Comparison of ENCODE assay signal across 27 cellular contexts in genomic region chr4:24392613-24393012, GRCh38.
"Had no signal": no experiment of that assay in that cellular context is flagged by ENCODE, and none has a peak within 500 bp of the region (broad histone marks: within the 10 kb centered on the region; RNA-seq: fewer than 3 reads in every experiment).

No MANE protein-coding gene starts in this region.

- H3K9me3 ChIP-seq: ovary, psoas muscle, right lobe of liver, sigmoid colon, spleen, suprapubic skin, testis, tibial artery, transverse colon, upper lobe of right lung, uterus had no signal

- H3K36me3 ChIP-seq: neural progenitor cell, ovary, right lobe of liver, sigmoid colon, spleen, suprapubic skin, tibial artery, transverse colon, upper lobe of right lung, uterus had no signal

- H3K27ac ChIP-seq: neural progenitor cell, ovary, parathyroid adenoma, psoas muscle, right lobe of liver, sigmoid colon, spleen, suprapubic skin, testis, tibial artery, transverse colon, upper lobe of right lung, uterus had no signal

- H3K27me3 ChIP-seq: neural progenitor cell, ovary, right lobe of liver, sigmoid colon, spleen, suprapubic skin, testis, tibial artery, transverse colon, upper lobe of right lung, uterus had no signal

- H3K4me3 ChIP-seq: neural progenitor cell, ovary, psoas muscle, right lobe of liver, sigmoid colon, spleen, suprapubic skin, testis, tibial artery, transverse colon, upper lobe of right lung, uterus had no signal

- H3K79me2 ChIP-seq: parathyroid adenoma had no signal

- H2AFZ ChIP-seq: neural progenitor cell, parathyroid adenoma had no signal

- H3K4me2 ChIP-seq: neural progenitor cell had no signal

- H3K4me1 ChIP-seq: parathyroid adenoma, psoas muscle, right lobe of liver, sigmoid colon, spleen, suprapubic skin, testis, tibial artery, transverse colon, upper lobe of right lung, uterus had no signal

- DNase-seq: naive thymus-derived CD8-positive, alpha-beta T cell; nephron progenitor cell; occipital lobe; ovary; psoas muscle; right cardiac atrium; right lobe of liver; sigmoid colon; small intestine; spleen; stimulated activated CD4-positive, alpha-beta T cell treated with anti-CD3 and anti-CD28 coated beads, Interleukin-12 subunit alpha, Interleukin-12 subunit beta, amount 100 ng/mL, for 4 hours; stimulated activated CD4-positive, alpha-beta T cell treated with anti-CD3 and anti-CD28 coated beads, Interleukin-1b, Interleukin-23, amount 100 ng/mL, for 48 hours; stimulated activated CD4-positive, alpha-beta T cell treated with anti-CD3 and anti-CD28 coated beads, Interleukin-4, amount 100 ng/mL, for 1 hour; stimulated activated CD4-positive, alpha-beta T cell treated with anti-CD3 and anti-CD28 coated beads, Interleukin-4, amount 100 ng/mL, for 4 hours; stimulated activated CD8-positive, alpha-beta memory T cell treated with anti-CD3 and anti-CD28 coated beads, Interleukin-4, amount 100 ng/mL, for 48 hours; stimulated activated naive CD4-positive, alpha-beta T cell; stimulated activated naive CD8-positive, alpha-beta T cell treated with anti-CD3 and anti-CD28 coated beads, Interleukin-15, amount 100 ng/mL, for 72 hours; stimulated activated naive CD8-positive, alpha-beta T cell treated with anti-CD3 and anti-CD28 coated beads, Interleukin-15, Interleukin-2, amounts not matched to agents 100 U/mL and 50 U/mL, for 24 hours; substantia nigra; testis; tibial artery; transverse colon; upper lobe of right lung; uterus had no signal

- H3K9ac ChIP-seq: neural progenitor cell, parathyroid adenoma had no signal
